Comparison of ENCODE assay signal across 12 cellular contexts in genomic region chr9:111148390-111148993, GRCh38.
DNase-seq lines count a peak whose midpoint lies in the region; ATAC-seq and TF ChIP-seq lines count a peak whose summit lies in the region.
"Had no signal": no experiment of that assay in that cellular context is flagged by ENCODE, and none has a peak within 500 bp of the region (broad histone marks: within the 10 kb centered on the region; RNA-seq: fewer than 3 reads in every experiment).

No MANE protein-coding gene starts in this region.

- no peaks in the 10 kb centered on the region for H3K9me3 Mint-ChIP-seq in nephron progenitor cell
- H3K9me3 Mint-ChIP-seq: activated CD4-positive, alpha-beta T cell treated with anti-CD3 and anti-CD28 coated beads, Interleukin-2, amount 10 ng/mL, durations not matched to agents 24 days and 14 days; IgD-negative memory B cell had no signal

- H3K4me3 ChIP-seq in mucosa of descending colon = no peak overlapping the region

- H3K27me3 Mint-ChIP-seq in nephron progenitor cell (ENCODE audit: low read depth, poor library complexity) = no peaks in the 10 kb centered on the region
- H3K27me3 Mint-ChIP-seq: activated CD4-positive, alpha-beta T cell treated with anti-CD3 and anti-CD28 coated beads, Interleukin-2, amount 10 ng/mL, durations not matched to agents 24 days and 14 days; IgD-negative memory B cell had no signal

- no peaks in the 10 kb centered on the region for H3K36me3 Mint-ChIP-seq in nephron progenitor cell (ENCODE audit: low read depth)
- H3K36me3 Mint-ChIP-seq: IgD-negative memory B cell had no signal

- ATAC-seq in GM18508 (IDR thresholded peaks at IDR 0.05; ENCODE audit: insufficient read depth, unreplicated experiment) (peak; percentile 42), HG02642 (IDR thresholded peaks at IDR 0.05; ENCODE audit: poor library complexity, unreplicated experiment) (peak; percentile 49), SK-N-SH treated with all-trans-retinoic acid at 6 μM for 48 hours (peak; percentile 36; the same call in 1 of the 3 replicates), mucosa of descending colon (no peak), left colon (no peak)

- TF ChIP-seq CTCF in nephron progenitor cell (IDR thresholded peaks at IDR 0.05) = no peak
- TF ChIP-seq CTCF in mucosa of descending colon (IDR thresholded peaks at IDR 0.05) = no peak

- H3K4me1 ChIP-seq in mucosa of descending colon (ENCODE audit: low read depth) = no peaks in the 10 kb centered on the region

- H3K36me3 ChIP-seq in mucosa of descending colon (ENCODE audit: low read depth) = no peaks in the 10 kb centered on the region

- intact Hi-C loops in mucosa of descending colon (cut with DNase I, micrococcal nuclease) = no loop called here
- intact Hi-C loops in left colon (cut with DNase I, micrococcal nuclease) = no loop called here

- H3K4me3 Mint-ChIP-seq in nephron progenitor cell = no peak overlapping the region
- H3K4me3 Mint-ChIP-seq: activated CD4-positive, alpha-beta T cell treated with anti-CD3 and anti-CD28 coated beads, Interleukin-2, amount 10 ng/mL, durations not matched to agents 24 days and 14 days; IgD-negative memory B cell had no signal

- peaks cover 53% of the 10 kb centered on the region for H3K4me1 Mint-ChIP-seq in nephron progenitor cell
- H3K4me1 Mint-ChIP-seq: activated CD4-positive, alpha-beta T cell treated with anti-CD3 and anti-CD28 coated beads, Interleukin-2, amount 10 ng/mL, durations not matched to agents 24 days and 14 days had no signal

- H3K9me3 ChIP-seq in mucosa of descending colon = no peaks in the 10 kb centered on the region

- DNase-seq in nephron progenitor cell (no peak), mucosa of descending colon (no peak), left colon (no peak), NCI-H2227 treated with DMSO at 0.1 percent for 48 hours (lab: John Stamatoyannopoulos, UW) (no peak), NCI-H345 (lab: John Stamatoyannopoulos, UW) (no peak)
- DNase-seq: activated CD4-positive, alpha-beta T cell treated with anti-CD3 and anti-CD28 coated beads, Interleukin-2, amount 10 ng/mL, durations not matched to agents 24 days and 14 days; activated naive CD4-positive, alpha-beta T cell; hippocampal formation had no signal

- H3K27ac Mint-ChIP-seq in nephron progenitor cell = peak overlapping the region; percentile 6
- H3K27ac Mint-ChIP-seq: activated CD4-positive, alpha-beta T cell treated with anti-CD3 and anti-CD28 coated beads, Interleukin-2, amount 10 ng/mL, durations not matched to agents 24 days and 14 days; IgD-negative memory B cell had no signal

TF ChIP-seq in SK-N-SH treated with all-trans-retinoic acid at 6 μM for 48 hours, 23 proteins besides CTCF, POLR2A, EP300 and RAD21:
- TF ChIP-seq PPARA (CRISPR knock-in tag; IDR thresholded peaks at IDR 0.05; ENCODE audit: borderline replicate concordance) (no peak), TSHZ2 (CRISPR knock-in tag; IDR thresholded peaks at IDR 0.05) (0 out of 2 replicates have a peak, but pooled peaks have one; percentile 19), RARB (CRISPR knock-in tag; IDR thresholded peaks at IDR 0.05) (no peak), ZNF8 (CRISPR knock-in tag; IDR thresholded peaks at IDR 0.05) (no peak)

Comparison
In these comparisons a context has a peak if more than half of its experiments do, and no peak if none do; other contexts are left out.
1. ATAC-seq: peak in GM18508 (single experiment), HG02642 (single experiment) and SK-N-SH treated with all-trans-retinoic acid at 6 μM for 48 hours (single experiment); none in mucosa of descending colon (single experiment) and left colon (single experiment).